ENCODE assay signal across 10 cellular contexts in the genomic region with DNA sequence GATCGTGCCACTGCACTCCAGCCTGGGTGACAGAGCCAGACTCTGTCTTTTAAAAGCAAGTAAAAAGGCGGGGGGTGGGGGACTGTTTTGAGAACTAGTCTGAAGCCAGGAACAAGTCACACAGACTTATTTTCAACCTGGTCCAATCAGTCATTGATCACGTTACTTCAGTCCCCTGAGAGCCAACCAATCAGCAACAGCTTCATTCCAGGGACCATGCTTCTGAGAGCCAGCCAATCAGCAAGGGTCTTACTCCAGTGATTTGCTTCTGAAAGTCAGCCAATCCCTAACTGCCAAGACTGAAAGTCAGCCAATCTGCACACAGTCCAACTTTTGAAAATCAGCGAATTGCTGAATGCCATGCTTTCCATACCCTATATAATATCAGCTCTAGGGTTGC. TPM values are rescaled to one million over a fixed set of nuclear protein-coding genes. Genes with fewer than 3 reads are reported as not detected.
DNase-seq lines count a peak whose midpoint lies in the region; ATAC-seq and TF ChIP-seq lines count a peak whose summit lies in the region.
"Had no signal": no experiment of that assay in that cellular context is flagged by ENCODE, and none has a peak within 500 bp of the region (broad histone marks: within the 10 kb centered on the region; RNA-seq: fewer than 3 reads in every experiment).

No MANE protein-coding gene starts in this region.

- no peaks in the 10 kb centered on the region for H3K9me3 Mint-ChIP-seq in activated B cell treated with CpG ODN at 0.5 μM for 24 hours
- H3K9me3 Mint-ChIP-seq in effector memory CD8-positive, alpha-beta T cell = no peaks in the 10 kb centered on the region

- CTCF ChIA-PET in activated B cell treated with CpG ODN at 0.5 μM for 24 hours (lab: Charles Lee) = no interaction called here

- H3K36me3 Mint-ChIP-seq in activated B cell treated with CpG ODN at 0.5 μM for 24 hours (ENCODE audit: low read depth) = no peaks in the 10 kb centered on the region
- no peaks in the 10 kb centered on the region for H3K36me3 Mint-ChIP-seq in effector memory CD8-positive, alpha-beta T cell (ENCODE audit: insufficient read depth)

- intact Hi-C loops in activated B cell treated with CpG ODN at 0.5 μM for 24 hours (cut with micrococcal nuclease) = loop anchor here (2.0 kb wide), 1 partner anchor 16 kb away; no protein-coding TSS in a partner anchor

- H3K27me3 Mint-ChIP-seq in activated B cell treated with CpG ODN at 0.5 μM for 24 hours = peaks cover 8% of the 10 kb centered on the region
- H3K27me3 Mint-ChIP-seq in effector memory CD8-positive, alpha-beta T cell = no peaks in the 10 kb centered on the region

- H3K4me3 Mint-ChIP-seq in activated B cell treated with CpG ODN at 0.5 μM for 24 hours = no peak overlapping the region
- no peak overlapping the region for H3K4me3 Mint-ChIP-seq in effector memory CD8-positive, alpha-beta T cell

- TF ChIP-seq CTCF in activated B cell treated with CpG ODN at 0.5 μM for 24 hours (IDR thresholded peaks at IDR 0.05) = no peak

- in situ Hi-C loops in KBM-7 (cut with MboI; ENCODE audit: low pct_unique_long_range_greater_than_20kb, low sequenced_read_pairs) = no loop called here

- DNase-seq in NCI-H446 (lab: John Stamatoyannopoulos, UW) (peak; percentile 8 to 53), NCI-H446 treated with DMSO at 0.1 percent for 48 hours (lab: John Stamatoyannopoulos, UW) (no peak), KBM-7 (peak; percentile 100), activated B cell treated with CpG ODN at 0.5 μM for 24 hours (no peak), medulla oblongata (ENCODE audit: extremely low spot score) (peak; percentile 60)
- no peak for DNase-seq in central memory CD4-positive, alpha-beta T cell
- no peak for DNase-seq in effector memory CD8-positive, alpha-beta T cell
- DNase-seq: activated gamma-delta T cell treated with Interleukin-2 at 50 U/mL for 16 hours, NCI-H1930 had no signal

- H3K27ac Mint-ChIP-seq in activated B cell treated with CpG ODN at 0.5 μM for 24 hours = no peak overlapping the region
- no peak overlapping the region for H3K27ac Mint-ChIP-seq in effector memory CD8-positive, alpha-beta T cell

- POLR2A ChIA-PET in activated B cell treated with CpG ODN at 0.5 μM for 24 hours (lab: Charles Lee) = interaction anchor here (0.5 kb wide), 1 partner anchor 22 kb away, joined by 4 read pairs; no protein-coding TSS in a partner anchor

- ATAC-seq in activated B cell treated with CpG ODN at 0.5 μM for 24 hours (ENCODE audit: low read depth) = peak; percentile 25
- no peak for ATAC-seq in HG03280 (IDR thresholded peaks at IDR 0.05; ENCODE audit: unreplicated experiment)
- ATAC-seq in effector memory CD8-positive, alpha-beta T cell (replicated peaks) = no peak

- peaks cover 11% of the 10 kb centered on the region for H3K4me1 Mint-ChIP-seq in activated B cell treated with CpG ODN at 0.5 μM for 24 hours
- H3K4me1 Mint-ChIP-seq in effector memory CD8-positive, alpha-beta T cell (ENCODE audit: low read depth in 2 of 2) = peaks cover 4 to 13% of the 10 kb centered on the region in 2 donors

RNA-seq across cellular contexts. Expression of a gene that starts 48.6 kb away (rescaled TPM):
- 59.6 and 73.2 TPM in 2 replicates for total RNA-seq in activated B cell treated with CpG ODN at 0.5 μM for 24 hours

Comparison
In these comparisons a context has a peak if more than half of its experiments do, and no peak if none do; other contexts are left out.
1. DNase-seq: peak in NCI-H446 (2 of 2), KBM-7 (single experiment) and medulla oblongata (single experiment); none in NCI-H446 treated with DMSO at 0.1 percent for 48 hours (single experiment), activated B cell treated with CpG ODN at 0.5 μM for 24 hours (single experiment), central memory CD4-positive, alpha-beta T cell (single experiment) and effector memory CD8-positive, alpha-beta T cell (0 of 3).